In genomic region chr2:71699428-71699827, GRCh38 we compare ENCODE assay signal across 16 cellular contexts.
"Had no signal": no experiment of that assay in that cellular context is flagged by ENCODE, and none has a peak within 500 bp of the region (broad histone marks: within the 10 kb centered on the region; RNA-seq: fewer than 3 reads in every experiment).

No MANE protein-coding gene starts in this region.

- H3K4me1 Mint-ChIP-seq: activated CD4-positive, alpha-beta T cell treated with anti-CD3 and anti-CD28 coated beads, Interleukin-2, amount 10 ng/mL, durations not matched to agents 7 days and 5 days had no signal

- H3K4me3 Mint-ChIP-seq: activated CD4-positive, alpha-beta T cell treated with anti-CD3 and anti-CD28 coated beads, Interleukin-2, amount 10 ng/mL, durations not matched to agents 7 days and 5 days; type B pancreatic cell had no signal

- ATAC-seq: body of pancreas had no signal

- H3K9me3 ChIP-seq: body of pancreas, SJSA1 had no signal

- H3K27ac Mint-ChIP-seq: activated CD4-positive, alpha-beta T cell treated with anti-CD3 and anti-CD28 coated beads, Interleukin-2, amount 10 ng/mL, durations not matched to agents 7 days and 5 days; type B pancreatic cell had no signal

- H3K36me3 Mint-ChIP-seq: type B pancreatic cell had no signal

- DNase-seq: activated CD4-positive, alpha-beta T cell treated with anti-CD3 and anti-CD28 coated beads, Interleukin-2, amount 10 ng/mL, durations not matched to agents 7 days and 5 days; activated CD4-positive, CD25-positive, alpha-beta regulatory T cell; activated CD8-positive, alpha-beta memory T cell treated with anti-CD3 and anti-CD28 coated beads for 24 hours; activated naive CD4-positive, alpha-beta T cell treated with anti-CD3 and anti-CD28 coated beads, Interleukin-2, amount 50 U/mL, for 16 hours; effector memory CD4-positive, alpha-beta T cell; foreskin fibroblast; kidney glomerular epithelial cell; mesendoderm; stimulated activated CD4-positive, alpha-beta T cell treated with anti-CD3 and anti-CD28 coated beads, Interleukin-4, amount 100 ng/mL, for 24 hours; stimulated activated naive CD4-positive, alpha-beta T cell treated with Interleukin-2 at 50 U/mL for 16 hours; substantia nigra; T-helper 2 cell had no signal

- H3K9me3 Mint-ChIP-seq: activated CD4-positive, alpha-beta T cell treated with anti-CD3 and anti-CD28 coated beads, Interleukin-2, amount 10 ng/mL, durations not matched to agents 7 days and 5 days; type B pancreatic cell had no signal

- H3K27ac ChIP-seq: body of pancreas, SJSA1, skin epidermis had no signal

- H3K27me3 Mint-ChIP-seq: activated CD4-positive, alpha-beta T cell treated with anti-CD3 and anti-CD28 coated beads, Interleukin-2, amount 10 ng/mL, durations not matched to agents 7 days and 5 days had no signal

- H3K4me3 ChIP-seq: body of pancreas, SJSA1, skin epidermis had no signal

- H3K4me1 ChIP-seq: body of pancreas had no signal

- H3K27me3 ChIP-seq: body of pancreas, SJSA1 had no signal

- H3K36me3 ChIP-seq: SJSA1 had no signal
